8 cellular contexts compared by ENCODE assay signal in genomic region chr16:29961479-29962343, GRCh38. TPM values are rescaled to one million over a fixed set of nuclear protein-coding genes. Genes with fewer than 3 reads are reported as not detected.
A peak's percentile ranks its signal among the peaks of the same experiment; 100 is the strongest.
DNase-seq lines count a peak whose midpoint lies in the region; ATAC-seq and TF ChIP-seq lines count a peak whose summit lies in the region.

TMEM219 (plus strand) TSS chr16:29962079; CDS start chr16:29963144, 1,065 bp downstream.

- peak within 1 kb of the TSS; percentile 92 for H3K27ac Mint-ChIP-seq in Calu3 (ENCODE audit: unreplicated experiment)

- BruUV-seq in Calu3 (replicated peaks; lab: Mats Ljungman, UMichigan) (TSS peak; percentile 84), PC-3 (replicated peaks; lab: Mats Ljungman, UMichigan) (TSS peak; percentile 87)

- no peaks in the 10 kb centered on the region for H4K20me1 ChIP-seq in PC-3 (ENCODE audit: low read length)

- no peaks in the 10 kb centered on the region for H3K36me3 ChIP-seq in PC-3 (ENCODE audit: low read depth, low read length)
- no peaks in the 10 kb centered on the region for H3K36me3 ChIP-seq in mucosa of stomach (ENCODE audit: control insufficient read depth, insufficient read depth, low read length)

- TF ChIP-seq CTCF in Calu3 (IDR thresholded peaks at IDR 0.05; ENCODE audit: unreplicated experiment) (peak; percentile 72), PC-3 (conservative IDR thresholded peaks at IDR 0.05; ENCODE audit: low read depth, low read length) (no peak; the same call in 1 of the 2 replicates)

- TF ChIP-seq POLR2A in erythroblast (IDR thresholded peaks at IDR 0.05; ENCODE audit: low read length), result peak; percentile 73

- H3K9ac ChIP-seq in PC-3 (ENCODE audit: low read length) (peak within 1 kb of the TSS; percentile 90), mucosa of stomach (ENCODE audit: low read length) (peak within 1 kb of the TSS; percentile 80)

- H3K4me1 ChIP-seq in PC-3 (ENCODE audit: insufficient read depth, low read length), result peaks cover 11% of the 10 kb centered on the region
- H3K4me1 ChIP-seq in mucosa of stomach (ENCODE audit: control insufficient read depth, insufficient read depth, low read length), result peaks cover 11% of the 10 kb centered on the region

- no peaks in the 10 kb centered on the region for H3K9me3 ChIP-seq in PC-3 (ENCODE audit: low read length)
- H3K9me3 ChIP-seq in mucosa of stomach (ENCODE audit: control insufficient read depth, low read length), result no peaks in the 10 kb centered on the region

- no peaks in the 10 kb centered on the region for H3K27me3 ChIP-seq in PC-3 (ENCODE audit: low read length)
- no peaks in the 10 kb centered on the region for H3K27me3 ChIP-seq in mucosa of stomach (ENCODE audit: control insufficient read depth, insufficient read depth, low read length)

- DNase-seq in Calu3 (peak; percentile 98), HuH-7.5 (ENCODE audit: low spot score) (peak; percentile 87), PC-3 (peak; percentile 89), activated T-cell treated with anti-CD3 and anti-CD28 coated beads for 48 hours (ENCODE audit: low read depth) (peak; percentile 95), erythroblast (lab: John Stamatoyannopoulos, UW) (peak; percentile 91 to 93)
- peak; percentile 85 to 89 for DNase-seq in stimulated activated CD8-positive, alpha-beta memory T cell treated with anti-CD3 and anti-CD28 coated beads, Interleukin-7, amount 100 ng/mL, for 1 hour (ENCODE audit: low read depth in 2 of 2)

- ATAC-seq in GM21447 (IDR thresholded peaks at IDR 0.05; ENCODE audit: unreplicated experiment) (peak; percentile 80), PC-3 (peak; percentile 92)

- H3K4me3 ChIP-seq in PC-3 (ENCODE audit: low read length), result peak within 1 kb of the TSS; percentile 77
- peak within 1 kb of the TSS; percentile 82 for H3K4me3 ChIP-seq in mucosa of stomach (ENCODE audit: low read length)

- H3K79me2 ChIP-seq in PC-3 (ENCODE audit: low read length), result no peaks in the 10 kb centered on the region

- peaks cover 37% of the 10 kb centered on the region for H3K36me3 Mint-ChIP-seq in Calu3 (ENCODE audit: insufficient read depth, unreplicated experiment)

- H3F3A ChIP-seq in PC-3 (ENCODE audit: low read length, unreplicated experiment), result no peaks in the 10 kb centered on the region

- CTCF ChIA-PET in Calu3 (lab: Charles Lee), result interaction anchor here (0.7 to 2.2 kb wide), 9 partner anchors 11 to 122 kb away, joined by 3 to 19 read pairs (median 7); partner anchors contain the start of genes ASPHD1, SEZ6L2 and TAOK2
- CTCF ChIA-PET in PC-3 (lab: Charles Lee), result interaction anchor here (0.6 to 0.9 kb wide), 2 partner anchors 12 kb away, joined by 3 to 5 read pairs; partner anchors contain the start of gene TAOK2

- H3K4me2 ChIP-seq in PC-3 (ENCODE audit: low read length), result peak within 1 kb of the TSS; percentile 98

- peak within 1 kb of the TSS; percentile 96 for H2AFZ ChIP-seq in PC-3 (ENCODE audit: low read length)

- no peaks in the 10 kb centered on the region for H3K9me3 Mint-ChIP-seq in Calu3 (ENCODE audit: low read depth, unreplicated experiment)

- no peaks in the 10 kb centered on the region for H3K9me2 ChIP-seq in PC-3 (replicated peaks; ENCODE audit: low read length)

- peak within 1 kb of the TSS; percentile 76 for H3K27ac ChIP-seq in PC-3 (ENCODE audit: low read length)

- intact Hi-C loops in Calu3 (cut with micrococcal nuclease; ENCODE audit: unreplicated experiment), result no loop called here
- intact Hi-C loops in PC-3 (cut with micrococcal nuclease), result no loop called here

- H3K4me3 Mint-ChIP-seq in Calu3 (ENCODE audit: low read depth, unreplicated experiment), result peak within 1 kb of the TSS; percentile 82

- POLR2A ChIA-PET in PC-3 (lab: Charles Lee; ENCODE audit: unreplicated experiment), result interaction anchor here (0.7 kb wide), 1 partner anchor 41 kb away, joined by 4 read pairs; no protein-coding TSS in a partner anchor

- H3K27me3 Mint-ChIP-seq in Calu3 (ENCODE audit: unreplicated experiment), result no peaks in the 10 kb centered on the region

- peaks cover 11% of the 10 kb centered on the region for H3K4me1 Mint-ChIP-seq in Calu3 (ENCODE audit: low read depth, unreplicated experiment)

RNA-seq across cellular contexts. Expression of gene TMEM219, which starts in this region (rescaled TPM):
- total RNA-seq in Calu3 (2022), result 91.1 and 92.1 TPM in 2 replicates
- 53.0 and 60.9 TPM in 2 replicates for total RNA-seq in PC-3 (2014; rRNA removed)

Comparison
In these comparisons a context has a peak if more than half of its experiments do, and no peak if none do; other contexts are left out.
1. Peak in every context shown above with its lines: DNase-seq, ATAC-seq, H3K4me3 ChIP-seq and H3K27ac ChIP-seq.